ENCODE assay signal across 9 cellular contexts in the genomic region with DNA sequence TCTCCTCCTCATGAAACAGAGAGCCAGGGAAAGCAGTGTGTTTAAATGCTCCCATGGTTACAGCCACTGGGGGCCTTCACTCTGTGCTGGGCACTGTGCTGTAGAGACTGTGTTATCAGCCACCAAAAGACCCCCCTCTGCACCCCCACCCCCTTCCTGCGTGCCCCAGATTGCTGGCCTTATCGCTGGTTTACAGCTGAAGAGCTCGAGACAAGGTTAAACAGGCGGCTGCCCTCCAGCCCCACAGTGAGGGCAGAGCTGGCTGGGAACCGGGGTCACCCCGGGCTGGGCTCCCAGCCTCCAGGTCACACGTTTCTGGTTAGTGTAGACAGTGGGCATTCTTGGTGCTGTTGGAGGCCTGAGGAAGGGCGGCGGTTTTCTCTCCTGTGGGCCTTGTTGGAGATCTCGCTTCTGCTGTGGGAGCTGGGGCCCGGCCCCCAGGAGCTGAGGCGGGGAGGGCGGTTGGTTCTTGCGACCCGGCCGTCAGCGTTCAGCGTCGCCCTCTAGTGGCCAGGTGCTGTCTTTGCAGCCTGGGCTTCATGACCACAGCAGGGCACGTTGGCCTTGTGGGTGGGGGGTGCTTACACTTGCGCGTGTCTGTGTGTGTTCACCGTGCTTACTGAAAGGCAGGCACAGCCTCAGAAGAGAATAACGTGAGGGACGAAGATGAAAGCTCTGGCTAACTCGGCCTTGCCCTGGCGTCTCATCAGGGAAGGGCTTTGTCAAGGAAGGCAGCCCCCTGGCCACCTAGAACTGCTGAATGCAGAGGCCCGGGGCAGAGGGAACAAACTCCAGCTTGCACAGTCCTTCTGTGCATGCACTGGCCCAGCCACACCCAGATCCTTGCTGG. TPM values are rescaled to one million over a fixed set of nuclear protein-coding genes. Genes with fewer than 3 reads are reported as not detected.
DNase-seq lines count a peak whose midpoint lies in the region; ATAC-seq and TF ChIP-seq lines count a peak whose summit lies in the region.
"Had no signal": no experiment of that assay in that cellular context is flagged by ENCODE, and none has a peak within 500 bp of the region (broad histone marks: within the 10 kb centered on the region; RNA-seq: fewer than 3 reads in every experiment).

No MANE protein-coding gene starts in this region.

- CTCF ChIA-PET in CD4-positive, alpha-beta T cell (lab: Charles Lee): interaction anchor here (0.6 to 4.3 kb wide), 25 partner anchors 8 to 240 kb away, joined by 3 to 130 read pairs (median 4); partner anchors contain the start of genes CERK and TBC1D22A

- POLR2A ChIA-PET in CD4-positive, alpha-beta T cell (lab: Charles Lee): interaction anchor here (0.7 to 4.2 kb wide), 5 partner anchors 29 to 68 kb away, joined by 3 to 32 read pairs (median 3); partner anchors contain the start of gene TBC1D22A

- H3K4me1 ChIP-seq in iPS DF 6.9 (ENCODE audit: control insufficient read depth, insufficient read depth, low read length): 0 out of 2 replicates have a peak, but pooled peaks cover 3% of the 10 kb centered on the region

- intact Hi-C loops in CD4-positive, alpha-beta T cell (cut with DNase I, micrococcal nuclease): loop anchor here (1.0 to 5.0 kb wide), 5 partner anchors 41 to 240 kb away; partner anchors contain the start of gene TBC1D22A (in 1 of the 2)

- no peaks in the 10 kb centered on the region for H3K9me3 Mint-ChIP-seq in CD4-positive, alpha-beta T cell
- no peaks in the 10 kb centered on the region for H3K9me3 Mint-ChIP-seq in activated naive CD8-positive, alpha-beta T cell treated with anti-CD3 and anti-CD28 coated beads, Interleukin-2, amount 50 U/mL, for 24 hours

- H3K9me3 ChIP-seq in CD4-positive, alpha-beta T cell (ENCODE audit: control insufficient read depth, low read length): no peaks in the 10 kb centered on the region
- no peaks in the 10 kb centered on the region for H3K9me3 ChIP-seq in iPS DF 6.9 (ENCODE audit: control insufficient read depth, insufficient read depth, low read length)

- ATAC-seq in CD4-positive, alpha-beta T cell (ENCODE audit: poor library complexity): peak; percentile 84
- peak; percentile 47 for ATAC-seq in HG02981 (IDR thresholded peaks at IDR 0.05; ENCODE audit: unreplicated experiment)
- ATAC-seq in activated naive CD8-positive, alpha-beta T cell treated with anti-CD3 and anti-CD28 coated beads, Interleukin-2, amount 50 U/mL, for 24 hours: peak; percentile 63
- no peak for ATAC-seq in GM18520 (IDR thresholded peaks at IDR 0.05; ENCODE audit: unreplicated experiment)
- no peak for ATAC-seq in GM21390 (IDR thresholded peaks at IDR 0.05; ENCODE audit: unreplicated experiment)

- H3K27me3 ChIP-seq in CD4-positive, alpha-beta T cell (ENCODE audit: control insufficient read depth, insufficient read depth, low read length): no peaks in the 10 kb centered on the region
- no peaks in the 10 kb centered on the region for H3K27me3 ChIP-seq in iPS DF 6.9 (ENCODE audit: control insufficient read depth, insufficient read depth, low read length)

- TF ChIP-seq CTCF in CD4-positive, alpha-beta T cell (IDR thresholded peaks at IDR 0.05): peak; percentile 91

- no peaks in the 10 kb centered on the region for H3K27me3 Mint-ChIP-seq in CD4-positive, alpha-beta T cell
- H3K27me3 Mint-ChIP-seq in activated naive CD8-positive, alpha-beta T cell treated with anti-CD3 and anti-CD28 coated beads, Interleukin-2, amount 50 U/mL, for 24 hours: no peaks in the 10 kb centered on the region

- H3K27ac Mint-ChIP-seq in CD4-positive, alpha-beta T cell: peak overlapping the region; percentile 72
- H3K27ac Mint-ChIP-seq in activated naive CD8-positive, alpha-beta T cell treated with anti-CD3 and anti-CD28 coated beads, Interleukin-2, amount 50 U/mL, for 24 hours: peak overlapping the region; percentile 8

- no peak overlapping the region for H3K27ac ChIP-seq in CD4-positive, alpha-beta T cell (ENCODE audit: low read depth, low read length)
- H3K27ac ChIP-seq in iPS DF 6.9 (ENCODE audit: low read length): no peak overlapping the region
- H3K27ac ChIP-seq: skin epidermis had no signal

- H3K4me3 ChIP-seq in iPS DF 6.9 (ENCODE audit: low read length): no peak overlapping the region
- H3K4me3 ChIP-seq: skin epidermis had no signal

- H3K36me3 ChIP-seq in iPS DF 6.9 (ENCODE audit: control insufficient read depth, insufficient read depth, low read length): peaks cover 2% of the 10 kb centered on the region; the same call in 1 of the 2 replicates

- H3K4me3 Mint-ChIP-seq in CD4-positive, alpha-beta T cell: peak overlapping the region; percentile 42
- H3K4me3 Mint-ChIP-seq in activated naive CD8-positive, alpha-beta T cell treated with anti-CD3 and anti-CD28 coated beads, Interleukin-2, amount 50 U/mL, for 24 hours: peak overlapping the region; percentile 42

- H3K36me3 Mint-ChIP-seq in CD4-positive, alpha-beta T cell (ENCODE audit: low read depth): peaks cover 70% of the 10 kb centered on the region
- peaks cover 53% of the 10 kb centered on the region for H3K36me3 Mint-ChIP-seq in activated naive CD8-positive, alpha-beta T cell treated with anti-CD3 and anti-CD28 coated beads, Interleukin-2, amount 50 U/mL, for 24 hours (ENCODE audit: low read depth)

- no CpG with 5 or more reads among the region's 28 CpGs for WGBS in iPS DF 6.9 (ENCODE audit: insufficient coverage, insufficient read length)

- peak; percentile 65 to 78 (median 68) for DNase-seq in CD4-positive, alpha-beta T cell
- DNase-seq in T-helper 2 cell (peak; percentile 46 to 73 (median 62)), iPS DF 6.9 (ENCODE audit: low read depth, low spot score) (peak; percentile 55)
- DNase-seq in activated naive CD8-positive, alpha-beta T cell treated with anti-CD3 and anti-CD28 coated beads, Interleukin-2, amount 50 U/mL, for 24 hours: peak; percentile 74
- DNase-seq in stimulated activated CD4-positive, alpha-beta T cell treated with anti-CD3 and anti-CD28 coated beads, Interleukin-4, amount 100 ng/mL, for 1 hour: peak; percentile 72

- H3K4me1 Mint-ChIP-seq in CD4-positive, alpha-beta T cell (ENCODE audit: low read depth): peaks cover 69% of the 10 kb centered on the region
- H3K4me1 Mint-ChIP-seq in activated naive CD8-positive, alpha-beta T cell treated with anti-CD3 and anti-CD28 coated beads, Interleukin-2, amount 50 U/mL, for 24 hours: peaks cover 38% of the 10 kb centered on the region

RNA-seq across cellular contexts. Expression of gene TBC1D22A, which starts 40.8 kb away (rescaled TPM):
- total RNA-seq in CD4-positive, alpha-beta T cell: 10 to 100 TPM; 27.1 to 31.7 TPM

Comparison
In these comparisons a context has a peak if more than half of its experiments do, and no peak if none do; other contexts are left out.
1. ATAC-seq: peak in CD4-positive, alpha-beta T cell (single experiment), HG02981 (single experiment) and activated naive CD8-positive, alpha-beta T cell treated with anti-CD3 and anti-CD28 coated beads, Interleukin-2, amount 50 U/mL, for 24 hours (single experiment); none in GM18520 (single experiment) and GM21390 (single experiment).
2. Peak in every context shown above with its lines, with median percentiles within 50 percentile points of each other: DNase-seq.